Comparison of ENCODE assay signal across 16 cellular contexts in the genomic region with DNA sequence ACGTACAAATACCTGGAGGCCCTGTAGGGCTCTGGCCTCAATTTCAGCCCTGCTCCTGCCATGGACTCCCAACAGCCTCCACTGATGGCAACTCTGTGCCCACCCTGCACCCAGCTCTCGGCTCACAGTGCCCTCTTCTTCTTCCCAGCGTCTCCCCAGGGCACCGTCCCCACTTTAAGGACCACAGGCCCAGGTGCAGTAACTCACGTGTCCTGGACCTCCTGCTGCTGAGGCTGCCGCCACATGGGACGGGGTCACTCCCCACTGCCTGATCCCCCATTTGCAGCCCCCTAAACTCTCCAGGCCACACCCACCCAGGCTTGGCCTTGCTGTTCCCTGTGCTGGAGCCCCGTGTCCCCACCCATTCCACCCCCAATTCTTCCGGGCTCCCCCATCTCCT.
DNase-seq lines count a peak whose midpoint lies in the region; ATAC-seq and TF ChIP-seq lines count a peak whose summit lies in the region.
"Had no signal": no experiment of that assay in that cellular context is flagged by ENCODE, and none has a peak within 500 bp of the region (broad histone marks: within the 10 kb centered on the region; RNA-seq: fewer than 3 reads in every experiment).

No MANE protein-coding gene starts in this region.

- peaks cover 3% of the 10 kb centered on the region for H3K36me3 Mint-ChIP-seq in central memory CD8-positive, alpha-beta T cell (ENCODE audit: insufficient read depth)
- no peaks in the 10 kb centered on the region for H3K36me3 Mint-ChIP-seq in activated CD4-positive, alpha-beta memory T cell treated with anti-CD3 and anti-CD28 coated beads for 36 hours
- H3K36me3 Mint-ChIP-seq: CD14-positive monocyte had no signal

- TF ChIP-seq CTCF in mucosa of descending colon (IDR thresholded peaks at IDR 0.05) (no peak), suprapubic skin (IDR thresholded peaks at IDR 0.05) (no peak)

- POLR2A ChIA-PET in activated CD4-positive, alpha-beta memory T cell treated with anti-CD3 and anti-CD28 coated beads for 36 hours (lab: Charles Lee): no interaction called here

- no peaks in the 10 kb centered on the region for H3K4me1 ChIP-seq in mucosa of descending colon (ENCODE audit: low read depth)
- no peaks in the 10 kb centered on the region for H3K4me1 ChIP-seq in suprapubic skin

- no peaks in the 10 kb centered on the region for H3K9me3 ChIP-seq in mucosa of descending colon
- H3K9me3 ChIP-seq in suprapubic skin: no peaks in the 10 kb centered on the region

- peak; percentile 41 for DNase-seq in activated effector memory CD4-positive, alpha-beta T cell treated with anti-CD3 and anti-CD28 coated beads, Interleukin-2, amount 50 U/mL, for 16 hours
- no peak for DNase-seq in activated effector memory CD4-positive, alpha-beta T cell treated with Interleukin-2 at 50 U/mL for 16 hours
- no peak for DNase-seq in central memory CD8-positive, alpha-beta T cell (ENCODE audit: low spot score in 2 of 2)
- DNase-seq in mucosa of descending colon (peak in 2 of 3 donors; percentile 12 to 29), suprapubic skin (ENCODE audit: low spot score in 2 of 2) (peak; percentile 49 to 56)
- DNase-seq in activated CD4-positive, alpha-beta T cell treated with anti-CD3 and anti-CD28 coated beads, Interleukin-2, amount 50 U/mL, for 1 hour: no peak
- DNase-seq in activated CD4-positive, alpha-beta memory T cell treated with anti-CD3 and anti-CD28 coated beads for 36 hours: no peak
- DNase-seq: 8988T, DND-41, KG1, NCI-H1417, NCI-H187, NCI-H226, OCI-M1 had no signal

- intact Hi-C loops in mucosa of descending colon (cut with DNase I, micrococcal nuclease): no loop called here
- intact Hi-C loops in activated CD4-positive, alpha-beta memory T cell treated with anti-CD3 and anti-CD28 coated beads for 36 hours (cut with micrococcal nuclease): no loop called here

- peak overlapping the region; percentile 64 for H3K27ac Mint-ChIP-seq in central memory CD8-positive, alpha-beta T cell (ENCODE audit: low read depth)
- no peak overlapping the region for H3K27ac Mint-ChIP-seq in activated CD4-positive, alpha-beta memory T cell treated with anti-CD3 and anti-CD28 coated beads for 36 hours
- H3K27ac Mint-ChIP-seq: CD14-positive monocyte had no signal

- H3K4me1 Mint-ChIP-seq in central memory CD8-positive, alpha-beta T cell: no peaks in the 10 kb centered on the region
- H3K4me1 Mint-ChIP-seq in activated CD4-positive, alpha-beta memory T cell treated with anti-CD3 and anti-CD28 coated beads for 36 hours (ENCODE audit: low read depth): peaks cover 3% of the 10 kb centered on the region
- H3K4me1 Mint-ChIP-seq: CD14-positive monocyte had no signal

- WGBS in suprapubic skin: 93% methylated on average over 9 of the region's 9 CpGs

- no peak for ATAC-seq in central memory CD8-positive, alpha-beta T cell (replicated peaks; ENCODE audit: extremely low read depth, poor library complexity, severe bottlenecking)
- ATAC-seq in mucosa of descending colon (no peak), GM21447 (IDR thresholded peaks at IDR 0.05; ENCODE audit: unreplicated experiment) (no peak)

- H3K27me3 Mint-ChIP-seq in central memory CD8-positive, alpha-beta T cell: peaks cover 51% of the 10 kb centered on the region
- peaks cover 5% of the 10 kb centered on the region for H3K27me3 Mint-ChIP-seq in activated CD4-positive, alpha-beta memory T cell treated with anti-CD3 and anti-CD28 coated beads for 36 hours

- no peaks in the 10 kb centered on the region for H3K9me3 Mint-ChIP-seq in central memory CD8-positive, alpha-beta T cell
- no peaks in the 10 kb centered on the region for H3K9me3 Mint-ChIP-seq in activated CD4-positive, alpha-beta memory T cell treated with anti-CD3 and anti-CD28 coated beads for 36 hours

- H3K4me3 ChIP-seq in mucosa of descending colon (no peak overlapping the region), suprapubic skin (no peak overlapping the region)

- H3K4me3 Mint-ChIP-seq in central memory CD8-positive, alpha-beta T cell: no peak overlapping the region
- H3K4me3 Mint-ChIP-seq in activated CD4-positive, alpha-beta memory T cell treated with anti-CD3 and anti-CD28 coated beads for 36 hours: no peak overlapping the region
- H3K4me3 Mint-ChIP-seq: CD14-positive monocyte had no signal

- peaks cover 20% of the 10 kb centered on the region for H3K27me3 ChIP-seq in suprapubic skin

- no peak overlapping the region for H3K27ac ChIP-seq in suprapubic skin

- no peak for TF ChIP-seq EP300 in suprapubic skin (IDR thresholded peaks at IDR 0.05)

- CTCF ChIA-PET in activated CD4-positive, alpha-beta memory T cell treated with anti-CD3 and anti-CD28 coated beads for 36 hours (lab: Charles Lee): no interaction called here

- TF ChIP-seq POLR2A in suprapubic skin (IDR thresholded peaks at IDR 0.05): no peak

- H3K36me3 ChIP-seq in mucosa of descending colon (ENCODE audit: low read depth) (no peaks in the 10 kb centered on the region), suprapubic skin (no peaks in the 10 kb centered on the region)

Comparison
In these comparisons a context has a peak if more than half of its experiments do, and no peak if none do; other contexts are left out.
1. DNase-seq: peak in activated effector memory CD4-positive, alpha-beta T cell treated with anti-CD3 and anti-CD28 coated beads, Interleukin-2, amount 50 U/mL, for 16 hours (single experiment), mucosa of descending colon (2 of 3) and suprapubic skin (2 of 2); none in activated effector memory CD4-positive, alpha-beta T cell treated with Interleukin-2 at 50 U/mL for 16 hours (single experiment), central memory CD8-positive, alpha-beta T cell (0 of 2), activated CD4-positive, alpha-beta T cell treated with anti-CD3 and anti-CD28 coated beads, Interleukin-2, amount 50 U/mL, for 1 hour (single experiment) and activated CD4-positive, alpha-beta memory T cell treated with anti-CD3 and anti-CD28 coated beads for 36 hours (single experiment).